1 cellular context compared by ENCODE assay signal in the genomic region with DNA sequence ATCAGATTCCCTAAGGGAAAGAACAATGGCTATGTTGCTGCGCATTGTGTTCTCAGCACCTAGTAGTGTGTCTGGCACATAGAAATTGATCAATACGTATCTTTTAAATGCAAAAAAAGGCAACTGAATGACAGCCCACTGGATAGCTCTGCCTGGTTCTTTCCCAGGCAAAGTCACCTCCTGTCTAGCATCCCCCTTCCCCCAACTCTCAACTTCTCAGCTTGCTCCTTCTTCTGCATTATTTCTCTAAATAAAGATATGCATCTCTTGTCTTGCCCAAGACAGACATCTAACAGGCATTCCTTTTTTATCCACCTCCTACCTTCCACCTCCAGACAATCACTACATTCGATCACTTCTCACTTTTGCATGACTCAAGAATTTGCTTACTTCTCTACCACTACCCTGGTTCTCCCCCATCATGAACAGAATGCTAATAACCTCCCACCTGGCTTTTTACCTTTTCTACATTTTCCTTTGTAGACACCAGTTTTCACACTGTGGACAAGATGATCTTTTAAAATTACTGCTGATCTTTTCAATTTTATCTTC.
TF ChIP-seq lines count a peak whose summit lies in the region.

No MANE protein-coding gene starts in this region.

TF ChIP-seq in neural cell, 6 proteins besides CTCF, POLR2A, EP300 and RAD21 (continued from another document):
- no peak for TF ChIP-seq TAF1 (IDR thresholded peaks at IDR 0.05; ENCODE audit: low read depth)
TF ChIP-seq in neural cell: peak in this region for 0.
